ENCODE assay signal across 8 cellular contexts in the genomic region with DNA sequence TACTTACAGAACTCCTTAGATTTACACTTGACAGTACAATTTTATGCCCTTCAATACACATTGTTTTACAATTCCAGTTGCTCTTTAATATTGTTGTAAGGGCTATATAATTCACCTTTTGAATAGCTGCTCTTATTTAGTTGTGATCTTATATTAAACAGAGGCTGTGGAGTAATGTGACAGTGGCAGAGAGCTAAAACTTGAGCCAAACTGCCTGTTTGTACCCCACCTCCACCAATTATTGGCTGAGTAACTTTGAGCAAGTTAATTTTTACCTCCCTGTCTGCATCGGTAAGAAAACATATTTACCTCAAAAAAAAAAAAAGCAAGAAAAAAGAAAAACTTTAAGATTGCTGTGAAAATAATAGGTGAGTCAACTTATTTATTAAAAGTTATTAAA. TPM values are rescaled to one million over a fixed set of nuclear protein-coding genes. Genes with fewer than 3 reads are reported as not detected.
A peak's percentile ranks its signal among the peaks of the same experiment; 100 is the strongest.
DNase-seq lines count a peak whose midpoint lies in the region; ATAC-seq, FAIRE-seq and TF ChIP-seq lines count a peak whose summit lies in the region.

No MANE protein-coding gene starts in this region.

- H3K27ac ChIP-seq in cardiac muscle cell (peak overlapping the region; percentile 99), ascending aorta (no peak overlapping the region), liver (ENCODE audit: low read depth in 1 of 2, low read length in 2 of 2) (peak overlapping the region; percentile 57 to 97)

- intact Hi-C loops in Right ventricle myocardium superior (cut with DNase I): loop anchor here (5.0 to 10.0 kb wide), 2 partner anchors 106 to 193 kb away; a partner anchor contains a TSS
- intact Hi-C loops in ascending aorta (cut with DNase I): loop anchor here (5.0 to 10.0 kb wide), 2 partner anchors 196 to 1873 kb away; a partner anchor contains a TSS

- peak overlapping the region; percentile 52 for H3K27ac Mint-ChIP-seq in type B pancreatic cell

- H3K4me1 ChIP-seq in cardiac muscle cell (ENCODE audit: low read depth) (peaks cover 22% of the 10 kb centered on the region), ascending aorta (peaks cover 4 to 15% of the 10 kb centered on the region in 2 donors), liver (ENCODE audit: control insufficient read depth in 4 of 4, insufficient read depth in 4 of 4, low read length in 3 of 4) (peaks cover 6 to 42% (median 21%) of the 10 kb centered on the region in 4 donors)

- no peaks in the 10 kb centered on the region for H3K9me3 Mint-ChIP-seq in type B pancreatic cell

- H3K27me3 ChIP-seq in cardiac muscle cell: no peaks in the 10 kb centered on the region
- H3K27me3 ChIP-seq in ascending aorta: no peaks in the 10 kb centered on the region
- no peaks in the 10 kb centered on the region for H3K27me3 ChIP-seq in liver (ENCODE audit: control insufficient read depth in 4 of 4, insufficient read depth in 4 of 4, low read length in 3 of 4)

- ATAC-seq in Right ventricle myocardium superior (ENCODE audit: poor library complexity) (no peak), HG02571 (IDR thresholded peaks at IDR 0.05; ENCODE audit: unreplicated experiment) (no peak)

- H3K36me3 Mint-ChIP-seq in type B pancreatic cell: peaks cover 5% of the 10 kb centered on the region

- H3K36me3 ChIP-seq in cardiac muscle cell (no peaks in the 10 kb centered on the region), ascending aorta (no peaks in the 10 kb centered on the region), liver (ENCODE audit: control insufficient read depth in 4 of 4, insufficient read depth in 3 of 4, low read depth in 1 of 4, low read length in 3 of 4) (peaks cover 0 to 7% (median 3%) of the 10 kb centered on the region in 4 donors)

- no peak for FAIRE-seq in RCC 7860 (lab: Jason Lieb, UNC)

- H3K27me3 Mint-ChIP-seq in type B pancreatic cell: peaks cover 5% of the 10 kb centered on the region

- TF ChIP-seq CTCF in cardiac muscle cell (IDR thresholded peaks at IDR 0.05; ENCODE audit: low read depth, low read length): no peak
- TF ChIP-seq CTCF in ascending aorta (IDR thresholded peaks at IDR 0.05): no peak
- TF ChIP-seq CTCF in liver (IDR thresholded peaks at IDR 0.05; ENCODE audit: low read depth, low read length, missing input control): no peak
- no peak for TF ChIP-seq CTCF in type B pancreatic cell (conservative IDR thresholded peaks at IDR 0.05)

- DNase-seq in cardiac muscle cell (ENCODE audit: low read depth in 1 of 2, low spot score in 1 of 2) (no peak), Right ventricle myocardium superior (no peak), ascending aorta (ENCODE audit: low spot score in 2 of 2) (no peak), type B pancreatic cell (ENCODE audit: extremely low spot score, unreplicated experiment) (no peak), NCI-H510A treated with DMSO at 0.1 percent for 48 hours (lab: John Stamatoyannopoulos, UW) (no peak), RCC 7860 (ENCODE audit: low spot score) (no peak)

- peak overlapping the region; percentile 88 for H3K4me3 Mint-ChIP-seq in type B pancreatic cell

- peak in 1 of 2 donors; percentile 23 for TF ChIP-seq RAD21 in liver (IDR thresholded peaks at IDR 0.05)

- WGBS in liver: 12% methylated on average over 1 of the region's 1 CpG

- peak overlapping the region; percentile 73 for H3K4me3 ChIP-seq in cardiac muscle cell
- peak overlapping the region; percentile 79 to 89 for H3K4me3 ChIP-seq in ascending aorta
- peak overlapping the region; percentile 83 to 94 (median 86) for H3K4me3 ChIP-seq in liver (ENCODE audit: low read depth in 1 of 3, low read length in 3 of 3)

- peaks cover 21% of the 10 kb centered on the region for H3K4me1 Mint-ChIP-seq in type B pancreatic cell (ENCODE audit: unreplicated experiment)

- H3K9ac ChIP-seq in liver (ENCODE audit: low read depth in 1 of 2, low read length in 2 of 2): peak overlapping the region; percentile 90

- H3K9me3 ChIP-seq in cardiac muscle cell (ENCODE audit: low read depth): no peaks in the 10 kb centered on the region
- no peaks in the 10 kb centered on the region for H3K9me3 ChIP-seq in ascending aorta
- H3K9me3 ChIP-seq in liver (ENCODE audit: control insufficient read depth in 4 of 4, low read length in 3 of 4): peaks cover 0 to 2% (median 0%) of the 10 kb centered on the region in 4 donors

TF ChIP-seq in liver, 16 proteins besides CTCF, POLR2A, EP300 and RAD21:
- TF ChIP-seq TAF1 (conservative IDR thresholded peaks at IDR 0.05) (peak; percentile 51), RXRA (IDR thresholded peaks at IDR 0.05) (no peak), YY1 (IDR thresholded peaks at IDR 0.05) (peak; percentile 39), FOXA2 (IDR thresholded peaks at IDR 0.05) (no peak), JUND (IDR thresholded peaks at IDR 0.05) (peak in 1 of 2 donors; percentile 22), GABPA (IDR thresholded peaks at IDR 0.05 in 1 of 2, conservative IDR thresholded peaks at IDR 0.05 in 1 of 2) (no peak)
- TF ChIP-seq, protein P1, sequence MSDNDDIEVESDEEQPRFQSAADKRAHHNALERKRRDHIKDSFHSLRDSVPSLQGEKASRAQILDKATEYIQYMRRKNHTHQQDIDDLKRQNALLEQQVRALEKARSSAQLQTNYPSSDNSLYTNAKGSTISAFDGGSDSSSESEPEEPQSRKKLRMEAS (IDR thresholded peaks at IDR 0.05): no peak
- TF ChIP-seq, protein P2, sequence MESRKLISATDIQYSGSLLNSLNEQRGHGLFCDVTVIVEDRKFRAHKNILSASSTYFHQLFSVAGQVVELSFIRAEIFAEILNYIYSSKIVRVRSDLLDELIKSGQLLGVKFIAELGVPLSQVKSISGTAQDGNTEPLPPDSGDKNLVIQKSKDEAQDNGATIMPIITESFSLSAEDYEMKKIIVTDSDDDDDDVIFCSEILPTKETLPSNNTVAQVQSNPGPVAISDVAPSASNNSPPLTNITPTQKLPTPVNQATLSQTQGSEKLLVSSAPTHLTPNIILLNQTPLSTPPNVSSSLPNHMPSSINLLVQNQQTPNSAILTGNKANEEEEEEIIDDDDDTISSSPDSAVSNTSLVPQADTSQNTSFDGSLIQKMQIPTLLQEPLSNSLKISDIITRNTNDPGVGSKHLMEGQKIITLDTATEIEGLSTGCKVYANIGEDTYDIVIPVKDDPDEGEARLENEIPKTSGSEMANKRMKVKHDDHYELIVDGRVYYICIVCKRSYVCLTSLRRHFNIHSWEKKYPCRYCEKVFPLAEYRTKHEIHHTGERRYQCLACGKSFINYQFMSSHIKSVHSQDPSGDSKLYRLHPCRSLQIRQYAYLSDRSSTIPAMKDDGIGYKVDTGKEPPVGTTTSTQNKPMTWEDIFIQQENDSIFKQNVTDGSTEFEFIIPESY (IDR thresholded peaks at IDR 0.05): peak; percentile 42
- TF ChIP-seq, protein P3, sequence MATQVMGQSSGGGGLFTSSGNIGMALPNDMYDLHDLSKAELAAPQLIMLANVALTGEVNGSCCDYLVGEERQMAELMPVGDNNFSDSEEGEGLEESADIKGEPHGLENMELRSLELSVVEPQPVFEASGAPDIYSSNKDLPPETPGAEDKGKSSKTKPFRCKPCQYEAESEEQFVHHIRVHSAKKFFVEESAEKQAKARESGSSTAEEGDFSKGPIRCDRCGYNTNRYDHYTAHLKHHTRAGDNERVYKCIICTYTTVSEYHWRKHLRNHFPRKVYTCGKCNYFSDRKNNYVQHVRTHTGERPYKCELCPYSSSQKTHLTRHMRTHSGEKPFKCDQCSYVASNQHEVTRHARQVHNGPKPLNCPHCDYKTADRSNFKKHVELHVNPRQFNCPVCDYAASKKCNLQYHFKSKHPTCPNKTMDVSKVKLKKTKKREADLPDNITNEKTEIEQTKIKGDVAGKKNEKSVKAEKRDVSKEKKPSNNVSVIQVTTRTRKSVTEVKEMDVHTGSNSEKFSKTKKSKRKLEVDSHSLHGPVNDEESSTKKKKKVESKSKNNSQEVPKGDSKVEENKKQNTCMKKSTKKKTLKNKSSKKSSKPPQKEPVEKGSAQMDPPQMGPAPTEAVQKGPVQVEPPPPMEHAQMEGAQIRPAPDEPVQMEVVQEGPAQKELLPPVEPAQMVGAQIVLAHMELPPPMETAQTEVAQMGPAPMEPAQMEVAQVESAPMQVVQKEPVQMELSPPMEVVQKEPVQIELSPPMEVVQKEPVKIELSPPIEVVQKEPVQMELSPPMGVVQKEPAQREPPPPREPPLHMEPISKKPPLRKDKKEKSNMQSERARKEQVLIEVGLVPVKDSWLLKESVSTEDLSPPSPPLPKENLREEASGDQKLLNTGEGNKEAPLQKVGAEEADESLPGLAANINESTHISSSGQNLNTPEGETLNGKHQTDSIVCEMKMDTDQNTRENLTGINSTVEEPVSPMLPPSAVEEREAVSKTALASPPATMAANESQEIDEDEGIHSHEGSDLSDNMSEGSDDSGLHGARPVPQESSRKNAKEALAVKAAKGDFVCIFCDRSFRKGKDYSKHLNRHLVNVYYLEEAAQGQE (IDR thresholded peaks at IDR 0.05): peak; percentile 31
- TF ChIP-seq, protein P4, sequence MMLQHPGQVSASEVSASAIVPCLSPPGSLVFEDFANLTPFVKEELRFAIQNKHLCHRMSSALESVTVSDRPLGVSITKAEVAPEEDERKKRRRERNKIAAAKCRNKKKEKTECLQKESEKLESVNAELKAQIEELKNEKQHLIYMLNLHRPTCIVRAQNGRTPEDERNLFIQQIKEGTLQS (IDR thresholded peaks at IDR 0.05): no peak

RNA-seq across cellular contexts. Expression of a gene that starts 1.6 kb away (rescaled TPM):
- total RNA-seq in cardiac muscle cell: 18.9 and 26.7 TPM in 2 replicates
- polyA plus RNA-seq in cardiac muscle cell: 72.2 and 78.2 TPM in 2 replicates
- total RNA-seq in Right ventricle myocardium superior: 85.4 TPM
- total RNA-seq in ascending aorta: 20.5 TPM
- 10 to 100 TPM; 62.1 to 64.4 TPM for total RNA-seq in liver
- polyA plus RNA-seq in liver: 100 to 1,000 TPM in 1 of 2 donors, 10 to 100 TPM in 1; 40.1 to 200 TPM
- 85.9 and 101 TPM in 2 replicates for total RNA-seq in type B pancreatic cell (ENCODE audit: low replicate concordance)

RNA-seq across cellular contexts. Expression of a gene that starts 56.9 kb away (rescaled TPM):
- total RNA-seq in cardiac muscle cell (not detected in 2 replicates), Right ventricle myocardium superior (not detected), ascending aorta (not detected), liver (not detected), type B pancreatic cell (ENCODE audit: low replicate concordance) (not detected in 2 replicates)
- polyA plus RNA-seq in cardiac muscle cell (not detected in 2 replicates), liver (not detected)

Comparison
In these comparisons a context has a peak if more than half of its experiments do, and no peak if none do; other contexts are left out.
1. H3K27ac ChIP-seq: peak in cardiac muscle cell (single experiment) and liver (2 of 2); none in ascending aorta (0 of 2).
2. Peak in every context shown above with its lines, with median percentiles within 50 percentile points of each other: H3K4me3 ChIP-seq.